12 cellular contexts compared by ENCODE assay signal in genomic region chr2:6358985-6359384, GRCh38.
A peak's percentile ranks its signal among the peaks of the same experiment; 100 is the strongest.
DNase-seq lines count a peak whose midpoint lies in the region; ATAC-seq, FAIRE-seq and TF ChIP-seq lines count a peak whose summit lies in the region.
"Had no signal": no experiment of that assay in that cellular context is flagged by ENCODE, and none has a peak within 500 bp of the region (broad histone marks: within the 10 kb centered on the region; RNA-seq: fewer than 3 reads in every experiment).

No MANE protein-coding gene starts in this region.

- no peaks in the 10 kb centered on the region for H3F3A ChIP-seq in neural cell (ENCODE audit: insufficient read depth, low read length, poor library complexity, severe bottlenecking)

- no peak overlapping the region for H2BK5ac ChIP-seq in IMR-90 (ENCODE audit: low read depth, low read length, poor library complexity, severe bottlenecking)

- ATAC-seq in IMR-90 (ENCODE audit: low read depth) (no peak), K562 (no peak), heart right ventricle (no peak), heart left ventricle (no peak)
- ATAC-seq: GM23338 had no signal

- no peak overlapping the region for H2BK20ac ChIP-seq in IMR-90 (ENCODE audit: low read depth, low read length)

- no peaks in the 10 kb centered on the region for H3K4me1 ChIP-seq in IMR-90 (ENCODE audit: control insufficient read depth, insufficient read depth, low read length)
- no peaks in the 10 kb centered on the region for H3K4me1 ChIP-seq in K562 (replicated peaks in 1 of 2; ENCODE audit: control insufficient read depth in 2 of 2, insufficient read depth in 2 of 2, low read length in 2 of 2)
- H3K4me1 ChIP-seq in heart right ventricle: no peaks in the 10 kb centered on the region
- no peaks in the 10 kb centered on the region for H3K4me1 ChIP-seq in heart left ventricle

- TF ChIP-seq RAD21 in IMR-90 (IDR thresholded peaks at IDR 0.05; ENCODE audit: low read length) (no peak), K562 (CRISPR knock-in tag; conservative IDR thresholded peaks at IDR 0.05 in 1 of 2, IDR thresholded peaks at IDR 0.05 in 1 of 2) (no peak), neural cell (conservative IDR thresholded peaks at IDR 0.05) (no peak)

- H3K9me1 ChIP-seq in IMR-90 (ENCODE audit: insufficient read depth, low read length): no peaks in the 10 kb centered on the region
- no peaks in the 10 kb centered on the region for H3K9me1 ChIP-seq in K562 (ENCODE audit: control insufficient read depth, insufficient read depth, low read length)

- no peak overlapping the region for H2AK5ac ChIP-seq in IMR-90 (ENCODE audit: low read depth, low read length)

- dilution Hi-C loops in IMR-90 (cut with HindIII; ENCODE audit: low sequenced_read_pairs, unreplicated experiment): no loop called here

- H4K5ac ChIP-seq in IMR-90 (ENCODE audit: low read depth, low read length): no peak overlapping the region

- H3K14ac ChIP-seq in IMR-90 (replicated peaks; ENCODE audit: low read depth, low read length): no peak overlapping the region

- BruUV-seq in IMR-90 (replicated peaks; lab: Mats Ljungman, UMichigan) (no TSS peak), K562 (replicated peaks; lab: Mats Ljungman, UMichigan) (no TSS peak)

- H3K27ac ChIP-seq in IMR-90 (ENCODE audit: insufficient read depth, low read length): no peak overlapping the region
- no peak overlapping the region for H3K27ac ChIP-seq in K562 (ENCODE audit: extremely low read depth, low read depth, low read length)
- peak overlapping the region; percentile 46 for H3K27ac ChIP-seq in neural cell (ENCODE audit: low read length)
- H3K27ac ChIP-seq in heart right ventricle: no peak overlapping the region
- no peak overlapping the region for H3K27ac ChIP-seq in heart left ventricle
- H3K27ac ChIP-seq: C4-2B had no signal

- WGBS in IMR-90 (ENCODE audit: extremely low coverage in 2 of 2, insufficient read length in 1 of 2), 2 experiments: no CpG with 5 or more reads among the region's 5 CpGs
- 2% methylated on average over 5 of the region's 5 CpGs for WGBS in K562 (ENCODE audit: insufficient coverage, low coverage, missing lambda C conversion rate)
- 80 to 82% methylated on average over 5 of the region's 5 CpGs for WGBS in heart right ventricle, 2 donors
- 79 to 85% (median 82%) methylated on average over 5 of the region's 5 CpGs for WGBS in heart left ventricle, 4 donors

- no peak overlapping the region for H4K91ac ChIP-seq in IMR-90 (ENCODE audit: insufficient read depth, low read depth, low read length)

- no peak overlapping the region for H3K4me2 ChIP-seq in IMR-90 (ENCODE audit: low read depth, low read length)
- H3K4me2 ChIP-seq in K562 (ENCODE audit: insufficient read depth, low read length): no peak overlapping the region
- H3K4me2 ChIP-seq in neural cell (ENCODE audit: low read length): no peak overlapping the region
- H3K4me2 ChIP-seq: GM23338 had no signal

- no peak overlapping the region for H3K4ac ChIP-seq in IMR-90 (ENCODE audit: low read depth, low read length)

- no peak for TF ChIP-seq CTCF in IMR-90 (conservative IDR thresholded peaks at IDR 0.05; ENCODE audit: low read depth, low read length)
- no peak for TF ChIP-seq CTCF in K562 (IDR thresholded peaks at IDR 0.05 in 2 of 3, conservative IDR thresholded peaks at IDR 0.05 in 1 of 3; ENCODE audit: insufficient read depth in 2 of 3, low read depth in 1 of 3, low read length in 3 of 3)
- TF ChIP-seq CTCF in neural cell (IDR thresholded peaks at IDR 0.05; ENCODE audit: poor library complexity, severe bottlenecking): no peak
- TF ChIP-seq CTCF in heart right ventricle (IDR thresholded peaks at IDR 0.05): no peak
- TF ChIP-seq CTCF in heart left ventricle (IDR thresholded peaks at IDR 0.05): no peak

- no peaks in the 10 kb centered on the region for H3K27me3 ChIP-seq in IMR-90 (ENCODE audit: control insufficient read depth, insufficient read depth, low read length)
- no peaks in the 10 kb centered on the region for H3K27me3 ChIP-seq in K562 (ENCODE audit: control insufficient read depth in 2 of 2, insufficient read depth in 2 of 2, low read length in 2 of 2)
- no peaks in the 10 kb centered on the region for H3K27me3 ChIP-seq in neural cell (ENCODE audit: insufficient read depth, low read depth, low read length)
- H3K27me3 ChIP-seq in heart right ventricle: peaks cover 0 to 3% (median 0%) of the 10 kb centered on the region in 7 donors
- peaks cover 0 to 11% (median 0%) of the 10 kb centered on the region in 9 donors for H3K27me3 ChIP-seq in heart left ventricle

- H3K18ac ChIP-seq in IMR-90 (ENCODE audit: low read depth, low read length): no peak overlapping the region

- no peaks in the 10 kb centered on the region for H3K36me3 ChIP-seq in IMR-90 (ENCODE audit: control insufficient read depth, insufficient read depth, low read length)
- H3K36me3 ChIP-seq in K562 (ENCODE audit: control insufficient read depth, insufficient read depth, low read length): no peaks in the 10 kb centered on the region
- no peaks in the 10 kb centered on the region for H3K36me3 ChIP-seq in neural cell (ENCODE audit: insufficient read depth, low read length)
- H3K36me3 ChIP-seq in heart right ventricle: no peaks in the 10 kb centered on the region
- no peaks in the 10 kb centered on the region for H3K36me3 ChIP-seq in heart left ventricle

- H3K79me2 ChIP-seq in K562 (ENCODE audit: control insufficient read depth, insufficient read depth, low read length) (no peaks in the 10 kb centered on the region), neural cell (replicated peaks; ENCODE audit: insufficient read depth, low read length) (no peaks in the 10 kb centered on the region)

- in situ Hi-C loops in IMR-90 (cut with MboI; ENCODE audit: low sequenced_read_pairs) (no loop called here), K562 (cut with MboI) (no loop called here)

- H4K20me1 ChIP-seq in IMR-90 (ENCODE audit: insufficient read depth, low read length) (no peaks in the 10 kb centered on the region), K562 (replicated peaks; ENCODE audit: control insufficient read depth, insufficient read depth, low read length) (no peaks in the 10 kb centered on the region), neural cell (ENCODE audit: insufficient read depth) (no peaks in the 10 kb centered on the region)

- intact Hi-C loops in IMR-90 (cut with micrococcal nuclease): no loop called here
- intact Hi-C loops in K562 (cut with micrococcal nuclease): no loop called here
- intact Hi-C loops in heart right ventricle (cut with DNase I): loop anchor here in 1 of 10 donors (5.0 kb wide), 1 partner anchor 413 kb away; no protein-coding TSS in a partner anchor
- intact Hi-C loops in heart left ventricle (cut with DNase I): loop anchor here in 1 of 10 donors (10.0 kb wide), 1 partner anchor 424 kb away; no protein-coding TSS in a partner anchor

- H2AK9ac ChIP-seq in IMR-90 (replicated peaks; ENCODE audit: low read depth, low read length, poor library complexity): no peak overlapping the region

- H3K56ac ChIP-seq in IMR-90 (ENCODE audit: extremely low read depth, insufficient read depth, low read length): no peak overlapping the region

- H3K79me1 ChIP-seq in IMR-90 (ENCODE audit: low read depth in 1 of 2, low read length in 2 of 2): no peaks in the 10 kb centered on the region

- H2BK120ac ChIP-seq in IMR-90 (ENCODE audit: low read depth, low read length): no peak overlapping the region

- H3K9ac ChIP-seq in IMR-90 (ENCODE audit: low read depth, low read length) (no peak overlapping the region), K562 (ENCODE audit: insufficient read depth in 1 of 2, low read depth in 2 of 2, low read length in 2 of 2) (no peak overlapping the region), neural cell (ENCODE audit: low read length) (no peak overlapping the region)

- H3K9me3 ChIP-seq in IMR-90 (ENCODE audit: control insufficient read depth, insufficient read depth, low read length) (no peaks in the 10 kb centered on the region), K562 (replicated peaks; ENCODE audit: control insufficient read depth, insufficient read depth, low read depth, low read length) (no peaks in the 10 kb centered on the region), neural cell (ENCODE audit: low read length) (no peaks in the 10 kb centered on the region), heart right ventricle (no peaks in the 10 kb centered on the region), heart left ventricle (no peaks in the 10 kb centered on the region)

- H4K8ac ChIP-seq in IMR-90 (ENCODE audit: low read depth in 2 of 2, low read length in 2 of 2): no peak overlapping the region

- TF ChIP-seq EP300 in K562 (IDR thresholded peaks at IDR 0.05; ENCODE audit: low read length) (no peak), neural cell (conservative IDR thresholded peaks at IDR 0.05; ENCODE audit: poor library complexity, severe bottlenecking) (no peak)

- no peak overlapping the region for H2BK15ac ChIP-seq in IMR-90 (ENCODE audit: low read depth, low read length)

- DNase-seq in NCI-H524 (lab: John Stamatoyannopoulos, UW) (peak; percentile 13 to 18), NCI-H524 treated with DMSO at 0.1 percent for 48 hours (lab: John Stamatoyannopoulos, UW) (no peak), IMR-90 (no peak), K562 (ENCODE audit: extremely low read depth in 1 of 4, low spot score in 3 of 4) (no peak), NCI-H146 treated with DMSO at 0.1 percent for 48 hours (lab: John Stamatoyannopoulos, UW; ENCODE audit: unreplicated experiment) (no peak), heart right ventricle (no peak), heart left ventricle (no peak)
- DNase-seq: DMS79, H7 had no signal

- POLR2A ChIA-PET in IMR-90 (lab: Charles Lee; ENCODE audit: unreplicated experiment) (interaction anchor here (0.6 kb wide), 1 partner anchor 318 kb away, joined by 3 read pairs; no protein-coding TSS in a partner anchor), K562 (lab: Yijun Ruan, JAX) (no interaction called here)

- FAIRE-seq in K562 (lab: Jason Lieb, UNC): no peak

- no peak overlapping the region for H3K23ac ChIP-seq in IMR-90 (ENCODE audit: low read depth, low read length)

- H3K9me2 ChIP-seq in neural cell (ENCODE audit: insufficient read depth, low read length): no peaks in the 10 kb centered on the region

- no peak overlapping the region for H3K4me3 ChIP-seq in IMR-90 (ENCODE audit: insufficient read depth, low read depth, low read length)
- H3K4me3 ChIP-seq in K562: no peak overlapping the region
- H3K4me3 ChIP-seq in neural cell (ENCODE audit: low read length): peak overlapping the region; percentile 2
- H3K4me3 ChIP-seq in heart right ventricle: no peak overlapping the region
- no peak overlapping the region for H3K4me3 ChIP-seq in heart left ventricle
- H3K4me3 ChIP-seq: GM23338 had no signal

- CTCF ChIA-PET in IMR-90 (lab: Yijun Ruan, JAX): no interaction called here
- CTCF ChIA-PET in K562 (lab: Yijun Ruan, JAX; ENCODE audit: low intra/inter-chr PET ratio): no interaction called here

- H2AFZ ChIP-seq in IMR-90 (replicated peaks; ENCODE audit: low read length, poor library complexity) (no peak overlapping the region), K562 (ENCODE audit: low read depth, low read length) (no peak overlapping the region), neural cell (ENCODE audit: low read depth, low read length) (no peak overlapping the region)
- H2AFZ ChIP-seq: GM23338 had no signal

- TF ChIP-seq POLR2A in IMR-90 (IDR thresholded peaks at IDR 0.05; ENCODE audit: low read depth, low read length) (no peak), K562 (conservative IDR thresholded peaks at IDR 0.05) (no peak), heart left ventricle (IDR thresholded peaks at IDR 0.05) (no peak)

TF ChIP-seq in neural cell, 6 proteins besides CTCF, POLR2A, EP300 and RAD21 (continues in another document):
- TF ChIP-seq SMC3 (conservative IDR thresholded peaks at IDR 0.05; ENCODE audit: poor library complexity): no peak

Comparison
In these comparisons a context has a peak if more than half of its experiments do, and no peak if none do; other contexts are left out.
1. DNase-seq: peak in NCI-H524 (2 of 2); none in NCI-H524 treated with DMSO at 0.1 percent for 48 hours (single experiment), IMR-90 (single experiment), K562 (0 of 4), NCI-H146 treated with DMSO at 0.1 percent for 48 hours (single experiment), heart right ventricle (0 of 2) and heart left ventricle (0 of 5).